In the genomic region with DNA sequence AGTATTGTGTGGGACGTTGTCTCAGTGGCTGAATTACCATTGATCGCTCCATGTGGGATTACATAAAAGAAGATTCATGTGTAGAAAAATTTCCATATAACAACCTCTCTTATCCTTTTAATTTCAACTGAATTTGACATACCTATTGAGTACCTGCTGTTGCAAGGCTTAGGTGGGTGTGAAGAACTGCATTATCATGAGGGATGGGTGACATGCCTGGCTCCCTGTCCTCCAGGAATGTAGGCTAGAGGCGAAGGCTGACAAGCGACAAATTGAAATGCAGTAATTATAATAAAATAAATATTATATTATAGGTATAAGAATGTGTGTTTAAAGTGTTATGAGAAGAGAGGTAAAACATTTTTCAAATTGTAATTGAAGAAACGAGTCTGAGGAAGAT, we compare ENCODE assay signal across 7 cellular contexts. TPM values are rescaled to one million over a fixed set of nuclear protein-coding genes. Genes with fewer than 3 reads are reported as not detected.
"Had no signal": no experiment of that assay in that cellular context is flagged by ENCODE, and none has a peak within 500 bp of the region (broad histone marks: within the 10 kb centered on the region; RNA-seq: fewer than 3 reads in every experiment).

No MANE protein-coding gene starts in this region.

- H3K4me3 Mint-ChIP-seq: IgD-negative memory B cell had no signal

- H3K4me3 ChIP-seq: K562 had no signal

- DNase-seq: IMR-90 had no signal

- H3K27ac Mint-ChIP-seq: IgD-negative memory B cell had no signal

- H3K36me3 Mint-ChIP-seq: IgD-negative memory B cell had no signal

- H3K9me3 Mint-ChIP-seq: IgD-negative memory B cell had no signal

- H3K27ac ChIP-seq: HL-60 had no signal

RNA-seq across cellular contexts. Expression of a gene that starts 52.7 kb away (rescaled TPM):
- total RNA-seq: HepG2, HT-29, HT1080, K562 had no signal
